In the genomic region with DNA sequence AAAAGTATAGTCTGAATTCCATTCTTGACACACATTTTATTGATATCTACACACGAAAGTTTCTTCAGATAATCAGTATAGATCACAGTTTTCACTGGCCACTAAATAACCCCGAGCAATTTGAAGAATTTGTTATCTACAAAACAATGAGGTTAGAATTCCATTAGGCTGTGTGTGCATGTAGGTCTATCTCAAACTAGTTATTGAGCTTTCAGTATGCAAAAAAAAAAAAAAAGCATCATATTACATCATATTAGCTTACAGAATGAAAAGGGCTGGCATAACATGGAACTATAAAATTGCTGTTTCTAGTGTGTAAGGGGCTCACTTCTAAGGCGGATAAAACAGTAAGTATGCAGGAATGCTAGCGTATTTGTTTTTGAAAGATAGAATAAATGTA, we compare ENCODE assay signal across 1 cellular context.
TF ChIP-seq lines count a peak whose summit lies in the region.

No MANE protein-coding gene starts in this region.

TF ChIP-seq in GM23338, 12 proteins besides CTCF, POLR2A, EP300 and RAD21 (continued from another document):
- TF ChIP-seq JUNB (IDR thresholded peaks at IDR 0.05; ENCODE audit: unreplicated experiment): no peak
